In genomic region chr2:112648081-112648480, GRCh38 we compare ENCODE assay signal across 11 cellular contexts. TPM values are rescaled to one million over a fixed set of nuclear protein-coding genes. Genes with fewer than 3 reads are reported as not detected.
A peak's percentile ranks its signal among the peaks of the same experiment; 100 is the strongest.
DNase-seq lines count a peak whose midpoint lies in the region; ATAC-seq and TF ChIP-seq lines count a peak whose summit lies in the region.
"Had no signal": no experiment of that assay in that cellular context is flagged by ENCODE, and none has a peak within 500 bp of the region (broad histone marks: within the 10 kb centered on the region; RNA-seq: fewer than 3 reads in every experiment).

No MANE protein-coding gene starts in this region.

- DNase-seq in activated CD4-positive, alpha-beta T cell treated with anti-CD3 and anti-CD28 coated beads, Interleukin-2, amount 10 ng/mL, durations not matched to agents 7 days and 5 days = no peak
- DNase-seq in activated CD4-positive, alpha-beta T cell treated with anti-CD3 and anti-CD28 coated beads, Interleukin-2, amount 50 U/mL, for 48 hours = no peak
- DNase-seq in RWPE2 (ENCODE audit: low spot score) = no peak
- DNase-seq in epithelial cell of prostate (ENCODE audit: low read depth, low spot score) = no peak
- DNase-seq in gastrocnemius medialis = no peak
- no peak for DNase-seq in DMS153 treated with DMSO at 0.1 percent for 48 hours (lab: John Stamatoyannopoulos, UW; ENCODE audit: unreplicated experiment)
- DNase-seq in superior temporal gyrus (ENCODE audit: extremely low spot score) = no peak
- no peak for DNase-seq in SIG-M5 treated with dmso at 0.1 percent for 504 hours (lab: John Stamatoyannopoulos, UW; ENCODE audit: unreplicated experiment)
- DNase-seq: activated CD8-positive, alpha-beta memory T cell treated with anti-CD3 and anti-CD28 coated beads, Interleukin-2, amount 50 U/mL, for 48 hours; KBM-7 had no signal

- no peaks in the 10 kb centered on the region for H3K9me3 ChIP-seq in RWPE2 (ENCODE audit: severe bottlenecking)
- H3K9me3 ChIP-seq in gastrocnemius medialis = no peaks in the 10 kb centered on the region

- H3K36me3 ChIP-seq in RWPE2 (ENCODE audit: low read depth) (peaks cover 68% of the 10 kb centered on the region), gastrocnemius medialis (peaks cover 0 to 46% of the 10 kb centered on the region in 2 donors)

- H3K27me3 Mint-ChIP-seq in activated CD4-positive, alpha-beta T cell treated with anti-CD3 and anti-CD28 coated beads, Interleukin-2, amount 10 ng/mL, durations not matched to agents 7 days and 5 days = no peaks in the 10 kb centered on the region
- H3K27me3 Mint-ChIP-seq: B cell had no signal

- in situ Hi-C loops in gastrocnemius medialis (cut with MboI; ENCODE audit: low sequenced_read_pairs in 4 of 4) = no loop called here

- no peaks in the 10 kb centered on the region for H3K27me3 ChIP-seq in RWPE2 (ENCODE audit: insufficient read depth, poor library complexity, severe bottlenecking)
- no peaks in the 10 kb centered on the region for H3K27me3 ChIP-seq in gastrocnemius medialis

- H3K9me3 Mint-ChIP-seq in activated CD4-positive, alpha-beta T cell treated with anti-CD3 and anti-CD28 coated beads, Interleukin-2, amount 10 ng/mL, durations not matched to agents 7 days and 5 days = no peaks in the 10 kb centered on the region

- POLR2A ChIA-PET in activated CD4-positive, alpha-beta T cell treated with anti-CD3 and anti-CD28 coated beads, Interleukin-2, amount 10 ng/mL, durations not matched to agents 7 days and 5 days (lab: Charles Lee) = interaction anchor here (0.6 to 0.8 kb wide), 2 partner anchors 44 to 114 kb away, joined by 3 to 6 read pairs; no protein-coding TSS in a partner anchor

- TF ChIP-seq POLR2A in gastrocnemius medialis (IDR thresholded peaks at IDR 0.05) = no peak

- peak overlapping the region; percentile 72 for H3K27ac Mint-ChIP-seq in activated CD4-positive, alpha-beta T cell treated with anti-CD3 and anti-CD28 coated beads, Interleukin-2, amount 10 ng/mL, durations not matched to agents 7 days and 5 days
- H3K27ac Mint-ChIP-seq: B cell had no signal

- H3K4me1 Mint-ChIP-seq in activated CD4-positive, alpha-beta T cell treated with anti-CD3 and anti-CD28 coated beads, Interleukin-2, amount 10 ng/mL, durations not matched to agents 7 days and 5 days = peaks cover 67% of the 10 kb centered on the region

- peak overlapping the region; percentile 84 for H3K4me3 ChIP-seq in RWPE2 (ENCODE audit: severe bottlenecking)
- H3K4me3 ChIP-seq in gastrocnemius medialis = peak overlapping the region in 1 of 4 donors; percentile 91

- ATAC-seq in RWPE2 (ENCODE audit: low read depth) (no peak), gastrocnemius medialis (no peak)

- intact Hi-C loops in gastrocnemius medialis (cut with DNase I; ENCODE audit: low total_unique reads) = loop anchor here (5.0 kb wide), 2 partner anchors 34 to 106 kb away; partner anchors contain the start of gene POLR1B

- CTCF ChIA-PET in activated CD4-positive, alpha-beta T cell treated with anti-CD3 and anti-CD28 coated beads, Interleukin-2, amount 10 ng/mL, durations not matched to agents 7 days and 5 days (lab: Charles Lee) = interaction anchor here (0.7 to 2.7 kb wide), 8 partner anchors 8 to 102 kb away, joined by 3 to 12 read pairs (median 4); no protein-coding TSS in a partner anchor

- peak overlapping the region; percentile 99 for H3K4me3 Mint-ChIP-seq in activated CD4-positive, alpha-beta T cell treated with anti-CD3 and anti-CD28 coated beads, Interleukin-2, amount 10 ng/mL, durations not matched to agents 7 days and 5 days

- H3K27ac ChIP-seq in RWPE2 (ENCODE audit: poor library complexity, severe bottlenecking) = peak overlapping the region; percentile 98
- H3K27ac ChIP-seq in epithelial cell of prostate = peak overlapping the region; percentile 91
- H3K27ac ChIP-seq in gastrocnemius medialis = peak overlapping the region in 3 of 4 donors; percentile 4 to 97 (median 21)

- H3K4me1 ChIP-seq in RWPE2 (ENCODE audit: insufficient read depth, poor library complexity, severe bottlenecking) (peaks cover 41% of the 10 kb centered on the region), gastrocnemius medialis (peaks cover 22 to 26% of the 10 kb centered on the region in 2 donors)

- TF ChIP-seq CTCF in RWPE2 (IDR thresholded peaks at IDR 0.05; ENCODE audit: poor library complexity, severe bottlenecking) = no peak
- TF ChIP-seq CTCF in gastrocnemius medialis (IDR thresholded peaks at IDR 0.05 in 4 of 5, conservative IDR thresholded peaks at IDR 0.05 in 1 of 5) = no peak

- peaks cover 69% of the 10 kb centered on the region for H3K36me3 Mint-ChIP-seq in activated CD4-positive, alpha-beta T cell treated with anti-CD3 and anti-CD28 coated beads, Interleukin-2, amount 10 ng/mL, durations not matched to agents 7 days and 5 days (ENCODE audit: low read depth)

RNA-seq across cellular contexts. Expression of gene SLC20A1, which starts 2.3 kb away (rescaled TPM):
- 100 to 1,000 TPM; 165 to 167 TPM for total RNA-seq in activated CD4-positive, alpha-beta T cell treated with anti-CD3 and anti-CD28 coated beads, Interleukin-2, amount 10 ng/mL, durations not matched to agents 7 days and 5 days
- 10 to 100 TPM in 1 of 4 donors, 1 to 10 TPM in 3; 6.9 to 85.7 (median 9.2) TPM for total RNA-seq in gastrocnemius medialis

Comparison
In these comparisons a context has a peak if more than half of its experiments do, and no peak if none do; other contexts are left out.
1. H3K27ac ChIP-seq: peak in every context shown above with its lines; median percentile 98 in RWPE2; 91 in epithelial cell of prostate; 21 in gastrocnemius medialis.